5 cellular contexts compared by ENCODE assay signal in the genomic region with DNA sequence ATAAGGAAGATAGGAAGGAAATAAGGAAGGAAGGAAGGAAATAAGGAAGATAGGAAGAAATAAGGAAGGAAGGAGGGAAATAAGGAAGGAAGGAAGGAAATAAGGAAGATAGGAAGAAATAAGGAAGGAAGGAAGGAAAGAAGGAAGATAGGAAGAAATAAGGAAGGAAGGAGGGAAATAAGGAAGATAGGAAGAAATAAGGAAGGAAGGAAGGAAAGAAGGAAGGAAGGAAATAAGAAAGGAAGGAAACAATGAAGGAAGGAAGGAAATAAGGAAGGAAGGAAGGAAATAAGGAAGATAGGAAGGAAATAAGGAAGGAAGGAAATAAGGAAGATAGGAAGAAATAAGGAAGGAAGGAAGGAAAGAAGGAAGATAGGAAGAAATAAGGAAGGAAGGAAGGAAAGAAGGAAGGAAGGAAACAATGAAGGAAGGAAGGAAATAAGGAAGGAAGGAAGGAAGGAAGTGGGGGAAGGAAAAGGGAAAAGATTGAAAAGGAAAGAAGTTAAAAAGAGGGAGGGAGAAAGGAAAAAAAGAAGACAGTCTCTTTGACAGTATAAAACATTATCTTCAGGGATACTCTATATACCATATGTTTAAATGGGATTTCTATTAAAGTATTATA.
A peak's percentile ranks its signal among the peaks of the same experiment; 100 is the strongest.
DNase-seq lines count a peak whose midpoint lies in the region; ATAC-seq, FAIRE-seq and TF ChIP-seq lines count a peak whose summit lies in the region.
"Not testable (repeated sequence)": the region's sequence is repeated elsewhere in the genome, so short reads cannot be mapped to it uniquely, and the experiment has no call there.

No MANE protein-coding gene starts in this region.

- intact Hi-C loops in K562 (cut with micrococcal nuclease); kidney (cut with DNase I): not testable (repeated sequence)

- H3K36me3 ChIP-seq in HEK293 (ENCODE audit: control insufficient read depth in 2 of 2, insufficient read depth in 1 of 2, low read length in 2 of 2); K562 (ENCODE audit: control insufficient read depth, insufficient read depth, low read length); kidney (ENCODE audit: control insufficient read depth in 1 of 2, insufficient read depth in 2 of 2, low read length in 2 of 2): not testable (repeated sequence)

- not testable (repeated sequence) for H3K79me2 ChIP-seq in K562 (ENCODE audit: control insufficient read depth, insufficient read depth, low read length)

- in situ Hi-C loops in K562 (cut with MboI), result not testable (repeated sequence)

- TF ChIP-seq EP300 in K562 (IDR thresholded peaks at IDR 0.05; ENCODE audit: low read length), result not testable (repeated sequence)

- H3K9me3 Mint-ChIP-seq in WTC11, memory B cell: not testable (repeated sequence)

- CTCF ChIA-PET in HEK293 (lab: Yijun Ruan, JAX); WTC11 (lab: Charles Lee); K562 (lab: Yijun Ruan, JAX; ENCODE audit: low intra/inter-chr PET ratio): not testable (repeated sequence)

- H3K27me3 ChIP-seq in K562 (ENCODE audit: control insufficient read depth in 2 of 2, insufficient read depth in 2 of 2, low read length in 2 of 2), result peaks cover 7 to 10% of the 10 kb centered on the region in 2 experiments

- not testable (repeated sequence) for FAIRE-seq in K562 (lab: Jason Lieb, UNC)
- peak; percentile 79 for FAIRE-seq in kidney (lab: Jason Lieb, UNC)

- not testable (repeated sequence) for H3K4me1 Mint-ChIP-seq in WTC11, memory B cell

- H2AFZ ChIP-seq in K562 (ENCODE audit: low read depth, low read length), result not testable (repeated sequence)

- ATAC-seq in WTC11; K562; memory B cell (ENCODE audit: low read depth): not testable (repeated sequence)

- not testable (repeated sequence) for BruUV-seq in K562 (replicated peaks; lab: Mats Ljungman, UMichigan)

- not testable (repeated sequence) for H3K27ac ChIP-seq in HEK293 (ENCODE audit: extremely low read depth, low read depth, low read length); K562 (ENCODE audit: extremely low read depth, low read depth, low read length); kidney (ENCODE audit: low read depth in 2 of 2, low read length in 2 of 2)

- TF ChIP-seq POLR2A in K562 (conservative IDR thresholded peaks at IDR 0.05), result not testable (repeated sequence)

- not testable (repeated sequence) for TF ChIP-seq CTCF in HEK293 (tag by site-specific recombination; IDR thresholded peaks at IDR 0.05); WTC11 (IDR thresholded peaks at IDR 0.05); K562 (IDR thresholded peaks at IDR 0.05 in 2 of 3, conservative IDR thresholded peaks at IDR 0.05 in 1 of 3; ENCODE audit: insufficient read depth in 2 of 3, low read depth in 1 of 3, low read length in 3 of 3); kidney (IDR thresholded peaks at IDR 0.05; ENCODE audit: borderline replicate concordance, extremely low read depth, insufficient read depth)

- POLR2A ChIA-PET in HEK293 (lab: Yijun Ruan, JAX); WTC11 (lab: Charles Lee); K562 (lab: Yijun Ruan, JAX): not testable (repeated sequence)

- not testable (repeated sequence) for H3K9me1 ChIP-seq in K562 (ENCODE audit: control insufficient read depth, insufficient read depth, low read length)

- H3K36me3 Mint-ChIP-seq in WTC11, memory B cell: not testable (repeated sequence)

- H3K9me3 ChIP-seq in HEK293 (ENCODE audit: control insufficient read depth, insufficient read depth, low read depth, low read length); K562 (replicated peaks; ENCODE audit: control insufficient read depth, insufficient read depth, low read depth, low read length); kidney (ENCODE audit: control insufficient read depth in 1 of 2, low read length in 2 of 2): not testable (repeated sequence)

- not testable (repeated sequence) for H4K20me1 ChIP-seq in K562 (replicated peaks; ENCODE audit: control insufficient read depth, insufficient read depth, low read length)

- not testable (repeated sequence) for H3K27me3 Mint-ChIP-seq in WTC11 (ENCODE audit: low read depth); memory B cell

- H3K27ac Mint-ChIP-seq in WTC11, result not testable (repeated sequence)
- peak overlapping the region; percentile 74 for H3K27ac Mint-ChIP-seq in memory B cell

- not testable (repeated sequence) for H3K4me3 ChIP-seq in HEK293 (ENCODE audit: low read depth, low read length); K562; kidney (ENCODE audit: low read length in 2 of 2)

- H3K4me2 ChIP-seq in K562 (ENCODE audit: insufficient read depth, low read length), result not testable (repeated sequence)

- not testable (repeated sequence) for TF ChIP-seq RAD21 in K562 (CRISPR knock-in tag; conservative IDR thresholded peaks at IDR 0.05 in 1 of 2, IDR thresholded peaks at IDR 0.05 in 1 of 2)

- not testable (repeated sequence) for DNase-seq in WTC11 (ENCODE audit: low spot score); K562 (ENCODE audit: extremely low read depth in 1 of 4, low spot score in 3 of 4); kidney; memory B cell (ENCODE audit: low spot score in 2 of 2)

- H3K4me3 Mint-ChIP-seq in WTC11, memory B cell: not testable (repeated sequence)

- not testable (repeated sequence) for H3K4me1 ChIP-seq in HEK293 (ENCODE audit: control insufficient read depth, insufficient read depth, low read length); K562 (replicated peaks in 1 of 2; ENCODE audit: control insufficient read depth in 2 of 2, insufficient read depth in 2 of 2, low read length in 2 of 2); kidney (ENCODE audit: control insufficient read depth in 1 of 2, insufficient read depth in 1 of 2, low read depth in 1 of 2, low read length in 2 of 2)

- H3K9ac ChIP-seq in K562 (ENCODE audit: insufficient read depth in 1 of 2, low read depth in 2 of 2, low read length in 2 of 2); kidney (ENCODE audit: low read length in 2 of 2): not testable (repeated sequence)

TF ChIP-seq in HEK293, 187 proteins besides CTCF, POLR2A, EP300 and RAD21:
- peak; percentile 52; the same call in 1 of the 2 replicates for TF ChIP-seq ZNF366 (tag by site-specific recombination; conservative IDR thresholded peaks at IDR 0.05)

TF ChIP-seq in WTC11, 78 proteins besides CTCF, POLR2A, EP300 and RAD21:
- peak; percentile 58; the same call in 1 of the 2 replicates for TF ChIP-seq ZNF512 (CRISPR knock-in tag; IDR thresholded peaks at IDR 0.05; ENCODE audit: borderline replicate concordance)

TF ChIP-seq in K562, 482 proteins besides CTCF, POLR2A, EP300 and RAD21:
- TF ChIP-seq ZNF512 (tag; IDR thresholded peaks at IDR 0.05) (peak; percentile 91), ZNF280A (IDR thresholded peaks at IDR 0.05; ENCODE audit: low read depth, partially characterized antibody) (peak; percentile 8), ETV6 (IDR thresholded peaks at IDR 0.05; ENCODE audit: borderline replicate concordance in 1 of 2, low read depth in 2 of 2, low read length in 1 of 2) (peak in 1 of 2 experiments; percentile 57; a peak in 1 of 4 replicates)
- not testable (repeated sequence) for TF ChIP-seq ETV6 (CRISPR knock-in tag; IDR thresholded peaks at IDR 0.05; ENCODE audit: borderline replicate concordance)
